In the genomic region with DNA sequence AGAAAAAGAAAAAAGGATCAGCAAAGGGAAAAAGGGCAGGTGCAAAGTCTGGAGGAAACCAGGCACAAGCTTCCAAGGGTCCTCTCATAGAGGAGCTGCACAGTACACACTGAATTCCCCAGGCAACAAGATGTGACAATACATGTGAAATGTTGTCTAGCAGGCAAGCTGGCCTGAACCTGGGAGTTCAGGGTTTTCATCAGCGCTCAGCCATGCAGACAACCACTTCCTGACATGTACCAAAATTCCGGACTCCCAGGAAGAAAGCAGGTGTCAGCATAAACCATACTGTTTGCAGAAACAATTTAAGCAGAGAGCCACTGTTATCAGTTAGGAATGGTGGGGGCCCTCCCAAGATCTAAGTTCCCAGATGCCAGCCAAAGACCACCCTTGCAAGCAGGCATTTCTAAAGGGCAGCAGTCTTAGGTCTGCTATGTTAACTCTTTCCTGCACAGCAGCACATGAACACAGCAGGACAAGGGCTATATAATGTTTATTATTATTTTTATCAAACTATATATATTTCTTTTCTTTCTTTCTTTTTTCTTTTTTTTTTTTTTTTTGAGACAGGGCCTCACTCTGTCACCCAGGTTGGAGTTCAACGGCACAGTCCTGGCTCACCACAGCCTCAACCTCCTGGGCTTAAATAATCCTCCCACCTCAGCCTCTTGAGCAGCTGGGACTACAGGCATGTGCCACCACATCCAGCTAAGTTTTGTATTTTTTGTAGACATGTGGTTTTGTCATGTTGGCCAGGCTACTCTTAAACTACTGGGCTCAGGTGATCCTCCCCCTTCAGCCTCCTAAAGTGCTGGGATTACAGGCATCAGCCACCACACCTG, we compare ENCODE assay signal across 9 cellular contexts. TPM values are rescaled to one million over a fixed set of nuclear protein-coding genes. Genes with fewer than 3 reads are reported as not detected.
DNase-seq lines count a peak whose midpoint lies in the region; ATAC-seq, FAIRE-seq and TF ChIP-seq lines count a peak whose summit lies in the region.
"Had no signal": no experiment of that assay in that cellular context is flagged by ENCODE, and none has a peak within 500 bp of the region (broad histone marks: within the 10 kb centered on the region; RNA-seq: fewer than 3 reads in every experiment).

No MANE protein-coding gene starts in this region.

- no peak overlapping the region for H3K4me3 Mint-ChIP-seq in H9
- H3K4me3 Mint-ChIP-seq: activated naive CD4-positive, alpha-beta T cell treated with anti-CD3 and anti-CD28 coated beads, Interleukin-2, amount 50 U/mL, for 24 hours had no signal

- no peaks in the 10 kb centered on the region for H3K79me1 ChIP-seq in H9 (ENCODE audit: insufficient read depth, low read depth, low read length, poor library complexity, severe bottlenecking)

- ATAC-seq in GM21447 (IDR thresholded peaks at IDR 0.05; ENCODE audit: unreplicated experiment) (peak; percentile 63), HG03045 (IDR thresholded peaks at IDR 0.05; ENCODE audit: unreplicated experiment) (no peak)

- no peak overlapping the region for H2BK20ac ChIP-seq in H9 (ENCODE audit: low read depth, low read length, poor library complexity, severe bottlenecking)

- H2AK5ac ChIP-seq in H9 (ENCODE audit: insufficient read length, low read length) = no peak overlapping the region

- H2BK120ac ChIP-seq in H9 (ENCODE audit: low read depth, low read length, poor library complexity, severe bottlenecking) = no peak overlapping the region

- H3K4me2 ChIP-seq in H9 (ENCODE audit: insufficient read depth, insufficient read length, low read length) = no peak overlapping the region

- no peaks in the 10 kb centered on the region for H3K79me2 ChIP-seq in H9 (ENCODE audit: insufficient read depth, low read length)

- no peak overlapping the region for H4K8ac ChIP-seq in H9 (replicated peaks; ENCODE audit: insufficient read length, low read depth, low read length)

- no peaks in the 10 kb centered on the region for H3K27me3 Mint-ChIP-seq in H9 (ENCODE audit: low read depth)
- H3K27me3 Mint-ChIP-seq: activated naive CD4-positive, alpha-beta T cell treated with anti-CD3 and anti-CD28 coated beads, Interleukin-2, amount 50 U/mL, for 24 hours had no signal

- no peak overlapping the region for H2AFZ ChIP-seq in H9 (ENCODE audit: low read length)

- WGBS in H9 (ENCODE audit: extremely low coverage, insufficient read length, low lambda C conversion rate) = no CpG with 5 or more reads among the region's 3 CpGs

- H3K9me3 Mint-ChIP-seq in H9 = no peaks in the 10 kb centered on the region
- H3K9me3 Mint-ChIP-seq: activated naive CD4-positive, alpha-beta T cell treated with anti-CD3 and anti-CD28 coated beads, Interleukin-2, amount 50 U/mL, for 24 hours had no signal

- no peak overlapping the region for H3K27ac Mint-ChIP-seq in H9
- H3K27ac Mint-ChIP-seq: activated naive CD4-positive, alpha-beta T cell treated with anti-CD3 and anti-CD28 coated beads, Interleukin-2, amount 50 U/mL, for 24 hours had no signal

- in situ Hi-C loops in G401 (cut with HindIII; ENCODE audit: low sequenced_read_pairs) = no loop called here

- no peak overlapping the region for H3T11ph ChIP-seq in H9 (ENCODE audit: low read length)

- H3K27me3 ChIP-seq in H9 (ENCODE audit: insufficient read depth, low read length) = no peaks in the 10 kb centered on the region

- no peak overlapping the region for H2BK5ac ChIP-seq in H9 (ENCODE audit: insufficient read length, low read length)

- H4K20me1 ChIP-seq in H9 (ENCODE audit: control insufficient read depth, insufficient read depth, insufficient read length) = no peaks in the 10 kb centered on the region

- H3K14ac ChIP-seq in H9 (ENCODE audit: insufficient read depth, low read length) = no peak overlapping the region

- peak; percentile 81 for DNase-seq in G401 (ENCODE audit: low spot score)
- DNase-seq in M059J (ENCODE audit: low read depth) = peak; percentile 81
- DNase-seq in H9 = no peak
- no peak for DNase-seq in NCI-H446 treated with DMSO at 0.1 percent for 48 hours (lab: John Stamatoyannopoulos, UW)
- no peak for DNase-seq in RWPE1 (ENCODE audit: low spot score)

- POLR2A ChIA-PET in RWPE1 (lab: Yijun Ruan, JAX; ENCODE audit: low non-redundant PET) = no interaction called here

- H3K4me1 ChIP-seq in H9 (ENCODE audit: insufficient read depth, low read length) = peaks cover 8% of the 10 kb centered on the region; the same call in 1 of the 2 replicates

- CTCF ChIA-PET in RWPE1 (lab: Yijun Ruan, JAX) = interaction anchor here (0.6 kb wide), 2 partner anchors 24 to 188 kb away, joined by 4 read pairs; no protein-coding TSS in a partner anchor

- no peak overlapping the region for H3K23ac ChIP-seq in H9 (ENCODE audit: insufficient read length, low read depth, low read length)

- H3K36me3 Mint-ChIP-seq in H9 (ENCODE audit: insufficient read depth in 1 of 3, low read depth in 3 of 3) = no peaks in the 10 kb centered on the region; a peak in 1 of 7 replicates

- H3K27ac ChIP-seq in H9 (ENCODE audit: insufficient read length, low read depth, low read length) (no peak overlapping the region), RWPE1 (no peak overlapping the region)

- no peaks in the 10 kb centered on the region for H3K23me2 ChIP-seq in H9 (ENCODE audit: insufficient read length, low read depth, low read length, poor library complexity, severe bottlenecking)

- H3K56ac ChIP-seq in H9 (ENCODE audit: insufficient read length, low read depth, low read length) = no peak overlapping the region

- H3K4me1 Mint-ChIP-seq in H9 = peaks cover 13 to 14% of the 10 kb centered on the region in 2 experiments

- peak; percentile 72 for FAIRE-seq in islet of Langerhans (lab: Jason Lieb, UNC)

- H3K4ac ChIP-seq in H9 (ENCODE audit: low read depth, low read length) = no peak overlapping the region

- H3K9ac ChIP-seq in H9 (ENCODE audit: extremely low read depth, insufficient read length, low read length) = no peak overlapping the region

- no peak overlapping the region for H4K5ac ChIP-seq in H9 (ENCODE audit: insufficient read length, low read depth, low read length)

- H2BK15ac ChIP-seq in H9 (ENCODE audit: low read depth, low read length) = no peak overlapping the region

- TF ChIP-seq CTCF in H9 (conservative IDR thresholded peaks at IDR 0.05) (no peak), RWPE1 (conservative IDR thresholded peaks at IDR 0.05; ENCODE audit: low read depth) (no peak)

- no peaks in the 10 kb centered on the region for H3K9me3 ChIP-seq in H9 (ENCODE audit: control insufficient read depth, low read depth, low read length)

- no peak overlapping the region for H3K18ac ChIP-seq in H9 (ENCODE audit: insufficient read length, low read depth, low read length)

- no peak overlapping the region for H2BK12ac ChIP-seq in H9 (ENCODE audit: insufficient read length, low read depth, low read length)

- no peak overlapping the region for H4K91ac ChIP-seq in H9 (ENCODE audit: insufficient read length, low read depth, low read length)

RNA-seq across cellular contexts. Expression of a gene that starts 10.1 kb away (rescaled TPM):
- 10.3 and 15.8 TPM in 2 replicates for total RNA-seq in G401 (2014; rRNA removed; shearing (Covaris generic))
- total RNA-seq in M059J (2014; rRNA removed; shearing (Covaris generic)) = 13.6 and 25.2 TPM in 2 replicates
- total RNA-seq in H9 (2021) = 5.2 and 6.3 TPM in 2 replicates

RNA-seq across cellular contexts. Expression of a gene that starts 12.5 kb away (rescaled TPM):
- 122 and 134 TPM in 2 replicates for total RNA-seq in G401 (2014; rRNA removed; shearing (Covaris generic))
- total RNA-seq in M059J (2014; rRNA removed; shearing (Covaris generic)) = 145 and 165 TPM in 2 replicates
- total RNA-seq in H9 (2021) = 23.1 and 25.9 TPM in 2 replicates

RNA-seq across cellular contexts. Expression of a gene that starts 26.4 kb away (rescaled TPM):
- total RNA-seq in G401 (2014; rRNA removed; shearing (Covaris generic)) = 3.1 TPM in 1 of 2 replicates, not detected in the other
- total RNA-seq in M059J (2014; rRNA removed; shearing (Covaris generic)) = 2.1 and 3.8 TPM in 2 replicates
- 2.1 and 2.6 TPM in 2 replicates for total RNA-seq in H9 (2021)

RNA-seq across cellular contexts. Expression of a gene that starts 39.4 kb away (rescaled TPM):
- total RNA-seq in G401 (2014; rRNA removed; shearing (Covaris generic)) = not detected in 2 replicates
- total RNA-seq in M059J (2014; rRNA removed; shearing (Covaris generic)) = not detected in 2 replicates
- not detected in 2 replicates for total RNA-seq in H9 (2021)

Comparison
In these comparisons a context has a peak if more than half of its experiments do, and no peak if none do; other contexts are left out.
1. DNase-seq: peak in G401 (single experiment) and M059J (single experiment); none in H9 (single experiment), NCI-H446 treated with DMSO at 0.1 percent for 48 hours (single experiment) and RWPE1 (single experiment).